8 cellular contexts compared by ENCODE assay signal in genomic region chr5:96434201-96434645, GRCh38. TPM values are rescaled to one million over a fixed set of nuclear protein-coding genes. Genes with fewer than 3 reads are reported as not detected.
DNase-seq lines count a peak whose midpoint lies in the region; ATAC-seq and TF ChIP-seq lines count a peak whose summit lies in the region.

No MANE protein-coding gene starts in this region.

- no peaks in the 10 kb centered on the region for H3K9me3 ChIP-seq in MG63

- H3K36me3 ChIP-seq in MG63 (no peaks in the 10 kb centered on the region), kidney epithelial cell (ENCODE audit: control insufficient read depth, insufficient read depth, low read length) (no peaks in the 10 kb centered on the region)

- H3K27me3 ChIP-seq in MG63 (no peaks in the 10 kb centered on the region; the same call in 1 of the 2 replicates), kidney epithelial cell (ENCODE audit: control insufficient read depth, insufficient read depth, low read length) (peaks cover 32% of the 10 kb centered on the region)

- peak; percentile 80 for ATAC-seq in GM21723 (IDR thresholded peaks at IDR 0.05; ENCODE audit: unreplicated experiment)
- no peak for ATAC-seq in HG03039 (IDR thresholded peaks at IDR 0.05; ENCODE audit: unreplicated experiment)

- H3K4me3 ChIP-seq in MG63 (no peak overlapping the region), cardiac fibroblast (replicated peaks in 1 of 2; ENCODE audit: low read depth in 2 of 2, low read length in 2 of 2) (no peak overlapping the region), kidney epithelial cell (ENCODE audit: low read depth, low read length) (no peak overlapping the region)

- DNase-seq in DMS53 (lab: John Stamatoyannopoulos, UW) (peak; percentile 97), MG63 (peak; percentile 72), SW480 (ENCODE audit: low spot score) (peak; percentile 77), cardiac fibroblast (ENCODE audit: low read depth in 2 of 2) (peak; percentile 77 to 80), kidney epithelial cell (ENCODE audit: low read depth) (peak; percentile 41)
- peak; percentile 7 for DNase-seq in stimulated activated CD8-positive, alpha-beta memory T cell treated with anti-CD3 and anti-CD28 coated beads, Interleukin-15, amount 100 ng/mL, for 1 hour (ENCODE audit: low read depth)

- no peak for TF ChIP-seq CTCF in cardiac fibroblast (IDR thresholded peaks at IDR 0.05; ENCODE audit: low read depth, low read length)
- TF ChIP-seq CTCF in kidney epithelial cell (IDR thresholded peaks at IDR 0.05; ENCODE audit: insufficient read depth, low read length, poor library complexity, severe bottlenecking): no peak

RNA-seq across cellular contexts. Expression of gene PCSK1, which starts 1.2 kb away (rescaled TPM):
- 0.10 TPM in 1 of 2 replicates, not detected in the other for total RNA-seq in MG63 (2014; rRNA removed; shearing (Covaris generic); ENCODE audit: low replicate concordance)
- total RNA-seq in kidney epithelial cell: not detected in 2 replicates

Comparison
In these comparisons a context has a peak if more than half of its experiments do, and no peak if none do; other contexts are left out.
1. DNase-seq: peak in every context shown above with its lines; median percentile 97 in DMS53; 78 in cardiac fibroblast; 77 in SW480; 72 in MG63; 41 in kidney epithelial cell; 7 in stimulated activated CD8-positive, alpha-beta memory T cell treated with anti-CD3 and anti-CD28 coated beads, Interleukin-15, amount 100 ng/mL, for 1 hour.